Comparison of ENCODE assay signal across 11 cellular contexts in genomic region chr13:97339019-97339988, GRCh38.
DNase-seq lines count a peak whose midpoint lies in the region; ATAC-seq, FAIRE-seq and TF ChIP-seq lines count a peak whose summit lies in the region.
"Had no signal": no experiment of that assay in that cellular context is flagged by ENCODE, and none has a peak within 500 bp of the region (broad histone marks: within the 10 kb centered on the region; RNA-seq: fewer than 3 reads in every experiment).

No MANE protein-coding gene starts in this region.

- POLR2A ChIA-PET in endothelial cell of umbilical vein (lab: Charles Lee), result no interaction called here

- TF ChIP-seq POLR2A in endothelial cell of umbilical vein (IDR thresholded peaks at IDR 0.05; ENCODE audit: low read depth, low read length), result no peak
- TF ChIP-seq POLR2A in vagina (IDR thresholded peaks at IDR 0.05), result no peak

- no TSS peak for BruUV-seq in endothelial cell of umbilical vein (replicated peaks; lab: Mats Ljungman, UMichigan)

- peaks cover 25% of the 10 kb centered on the region for H3K79me2 ChIP-seq in endothelial cell of umbilical vein (ENCODE audit: control insufficient read depth, insufficient read depth, low read length)

- H3K4me3 ChIP-seq in endothelial cell of umbilical vein (replicated peaks in 1 of 3; ENCODE audit: insufficient read depth in 1 of 3, low read depth in 1 of 3, low read length in 3 of 3), result no peak overlapping the region
- H3K4me3 ChIP-seq in mucosa of rectum (ENCODE audit: low read length in 2 of 2), result no peak overlapping the region
- no peak overlapping the region for H3K4me3 ChIP-seq in vagina
- H3K4me3 ChIP-seq in H7 (ENCODE audit: insufficient read depth, low read depth, low read length), result no peak overlapping the region

- DNase-seq in activated CD8-positive, alpha-beta memory T cell treated with anti-CD3 and anti-CD28 coated beads, Interleukin-2, amount 10 ng/mL, durations not matched to agents 7 days and 5 days, result peak; percentile 43
- DNase-seq in activated CD8-positive, alpha-beta memory T cell treated with anti-CD3 and anti-CD28 coated beads, Interleukin-2, amount 50 U/mL, for 4 hours, result no peak
- no peak for DNase-seq in endothelial cell of umbilical vein (ENCODE audit: low read depth, low spot score)
- DNase-seq in vagina (ENCODE audit: extremely low spot score in 2 of 2), result no peak
- DNase-seq in H7, result no peak
- no peak for DNase-seq in NCI-H1694 treated with DMSO at 0.1 percent for 48 hours (lab: John Stamatoyannopoulos, UW)
- no peak for DNase-seq in SKM-1 treated with dmso at 0.1 percent for 144 hours (lab: John Stamatoyannopoulos, UW; ENCODE audit: unreplicated experiment)
- DNase-seq: activated B cell treated with CpG ODN at 0.5 μM for 24 hours, Kasumi-1 had no signal

- no peak overlapping the region for H3K4me2 ChIP-seq in endothelial cell of umbilical vein (ENCODE audit: insufficient read depth, low read length)

- H3K9me3 ChIP-seq in endothelial cell of umbilical vein (replicated peaks; ENCODE audit: control insufficient read depth, insufficient read depth, low read length), result no peaks in the 10 kb centered on the region
- no peaks in the 10 kb centered on the region for H3K9me3 ChIP-seq in mucosa of rectum (ENCODE audit: control insufficient read depth in 2 of 2, low read length in 2 of 2)
- H3K9me3 ChIP-seq in vagina, result no peaks in the 10 kb centered on the region

- TF ChIP-seq CTCF in endothelial cell of umbilical vein (IDR thresholded peaks at IDR 0.05; ENCODE audit: extremely low read depth in 1 of 2, insufficient read depth in 1 of 2, low read depth in 1 of 2, low read length in 2 of 2), result no peak
- TF ChIP-seq CTCF in vagina (IDR thresholded peaks at IDR 0.05), result peak in 1 of 3 experiments; percentile 1

- H3K27me3 Mint-ChIP-seq in activated CD8-positive, alpha-beta memory T cell treated with anti-CD3 and anti-CD28 coated beads, Interleukin-2, amount 10 ng/mL, durations not matched to agents 7 days and 5 days, result no peaks in the 10 kb centered on the region
- H3K27me3 Mint-ChIP-seq: activated B cell treated with CpG ODN at 0.5 μM for 24 hours, B cell had no signal

- H3K4me1 ChIP-seq in endothelial cell of umbilical vein (ENCODE audit: control insufficient read depth, extremely low read depth, insufficient read depth, low read length), result peaks cover 16% of the 10 kb centered on the region
- H3K4me1 ChIP-seq in mucosa of rectum (ENCODE audit: control insufficient read depth in 2 of 2, insufficient read depth in 2 of 2, low read length in 2 of 2), result peaks cover 0 to 4% of the 10 kb centered on the region in 2 donors
- H3K4me1 ChIP-seq in vagina, result peaks cover 55% of the 10 kb centered on the region

- H3K9ac ChIP-seq in endothelial cell of umbilical vein (replicated peaks; ENCODE audit: extremely low read depth, insufficient read depth, low read length) (no peak overlapping the region), mucosa of rectum (ENCODE audit: low read depth in 1 of 2, low read length in 2 of 2) (no peak overlapping the region)

- H4K20me1 ChIP-seq in endothelial cell of umbilical vein (replicated peaks; ENCODE audit: control insufficient read depth, extremely low read depth, insufficient read depth, low read length), result no peaks in the 10 kb centered on the region

- H3K4me1 Mint-ChIP-seq in activated CD8-positive, alpha-beta memory T cell treated with anti-CD3 and anti-CD28 coated beads, Interleukin-2, amount 10 ng/mL, durations not matched to agents 7 days and 5 days, result peaks cover 11% of the 10 kb centered on the region
- H3K4me1 Mint-ChIP-seq: activated B cell treated with CpG ODN at 0.5 μM for 24 hours, B cell had no signal

- H3K27ac ChIP-seq in endothelial cell of umbilical vein (ENCODE audit: insufficient read depth, low read depth, low read length) (no peak overlapping the region), mucosa of rectum (ENCODE audit: low read depth in 2 of 2, low read length in 2 of 2) (peak overlapping the region; percentile 33 to 62), vagina (peak overlapping the region; percentile 73)

- H3K36me3 ChIP-seq in endothelial cell of umbilical vein (ENCODE audit: control insufficient read depth in 2 of 2, extremely low read depth in 1 of 2, insufficient read depth in 2 of 2, low read length in 2 of 2) (peaks cover 5 to 20% of the 10 kb centered on the region in 2 experiments), mucosa of rectum (ENCODE audit: control insufficient read depth in 2 of 2, insufficient read depth in 2 of 2, low read length in 2 of 2) (peaks cover 18 to 24% of the 10 kb centered on the region in 2 donors), vagina (peaks cover 0 to 9% of the 10 kb centered on the region in 2 donors), H7 (replicated peaks; ENCODE audit: control insufficient read depth, insufficient read depth, low read length) (no peaks in the 10 kb centered on the region)

- CTCF ChIA-PET in activated CD8-positive, alpha-beta memory T cell treated with anti-CD3 and anti-CD28 coated beads, Interleukin-2, amount 10 ng/mL, durations not matched to agents 7 days and 5 days (lab: Charles Lee), result no interaction called here
- CTCF ChIA-PET in endothelial cell of umbilical vein (lab: Charles Lee), result interaction anchor here (0.9 kb wide), 1 partner anchor 67 kb away, joined by 3 read pairs; no protein-coding TSS in a partner anchor

- no peak overlapping the region for H3K27ac Mint-ChIP-seq in activated CD8-positive, alpha-beta memory T cell treated with anti-CD3 and anti-CD28 coated beads, Interleukin-2, amount 10 ng/mL, durations not matched to agents 7 days and 5 days
- H3K27ac Mint-ChIP-seq: activated B cell treated with CpG ODN at 0.5 μM for 24 hours, B cell had no signal

- dilution Hi-C loops in endothelial cell of umbilical vein (cut with MboI; ENCODE audit: extremely low pct_ligation_motif_present, low sequenced_read_pairs), result no loop called here

- H3K4me3 Mint-ChIP-seq in activated CD8-positive, alpha-beta memory T cell treated with anti-CD3 and anti-CD28 coated beads, Interleukin-2, amount 10 ng/mL, durations not matched to agents 7 days and 5 days, result no peak overlapping the region
- H3K4me3 Mint-ChIP-seq: activated B cell treated with CpG ODN at 0.5 μM for 24 hours, B cell had no signal

- intact Hi-C loops in endothelial cell of umbilical vein (cut with micrococcal nuclease) (no loop called here), vagina (cut with DNase I) (no loop called here)

- no peaks in the 10 kb centered on the region for H3K9me1 ChIP-seq in endothelial cell of umbilical vein (replicated peaks; ENCODE audit: control insufficient read depth, extremely low read depth, insufficient read depth, low read length)

- no peaks in the 10 kb centered on the region for H3K9me3 Mint-ChIP-seq in activated CD8-positive, alpha-beta memory T cell treated with anti-CD3 and anti-CD28 coated beads, Interleukin-2, amount 10 ng/mL, durations not matched to agents 7 days and 5 days (ENCODE audit: low read depth)
- H3K9me3 Mint-ChIP-seq: activated B cell treated with CpG ODN at 0.5 μM for 24 hours had no signal

- no peak overlapping the region for H2AFZ ChIP-seq in endothelial cell of umbilical vein (ENCODE audit: low read depth, low read length)

- H3K27me3 ChIP-seq in endothelial cell of umbilical vein (ENCODE audit: control insufficient read depth in 2 of 2, insufficient read depth in 2 of 2, low read length in 2 of 2) (no peaks in the 10 kb centered on the region), mucosa of rectum (ENCODE audit: control insufficient read depth in 2 of 2, insufficient read depth in 2 of 2, low read length in 2 of 2) (no peaks in the 10 kb centered on the region), vagina (no peaks in the 10 kb centered on the region), H7 (ENCODE audit: control insufficient read depth, insufficient read depth, low read length) (no peaks in the 10 kb centered on the region)

- peak; percentile 20 for ATAC-seq in activated CD8-positive, alpha-beta memory T cell treated with anti-CD3 and anti-CD28 coated beads, Interleukin-2, amount 10 ng/mL, durations not matched to agents 7 days and 5 days

- peak; percentile 53 for FAIRE-seq in endothelial cell of umbilical vein (lab: Jason Lieb, UNC)

- no peaks in the 10 kb centered on the region for H3K36me3 Mint-ChIP-seq in activated CD8-positive, alpha-beta memory T cell treated with anti-CD3 and anti-CD28 coated beads, Interleukin-2, amount 10 ng/mL, durations not matched to agents 7 days and 5 days

TF ChIP-seq in endothelial cell of umbilical vein, 7 proteins besides CTCF, POLR2A, EP300 and RAD21:
- TF ChIP-seq JUN (IDR thresholded peaks at IDR 0.05; ENCODE audit: borderline replicate concordance, insufficient read depth, insufficient read length, low read depth) (no peak), FOS (IDR thresholded peaks at IDR 0.05; ENCODE audit: borderline replicate concordance, insufficient read depth, low read length) (no peak), POLR2AphosphoS5 (IDR thresholded peaks at IDR 0.05; ENCODE audit: insufficient read depth, low read depth, low read length) (no peak), EZH2 (IDR thresholded peaks at IDR 0.05; ENCODE audit: borderline replicate concordance, low read depth, low read length, severe bottlenecking) (no peak), MYC (IDR thresholded peaks at IDR 0.05; ENCODE audit: low read depth, low read length) (no peak), GATA2 (IDR thresholded peaks at IDR 0.05; ENCODE audit: insufficient read depth, insufficient read length, low read depth, low read length) (no peak)
- TF ChIP-seq, protein P1, sequence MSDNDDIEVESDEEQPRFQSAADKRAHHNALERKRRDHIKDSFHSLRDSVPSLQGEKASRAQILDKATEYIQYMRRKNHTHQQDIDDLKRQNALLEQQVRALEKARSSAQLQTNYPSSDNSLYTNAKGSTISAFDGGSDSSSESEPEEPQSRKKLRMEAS (IDR thresholded peaks at IDR 0.05; ENCODE audit: insufficient read depth, insufficient read length), result no peak
TF ChIP-seq in endothelial cell of umbilical vein: peak in this region for 0.
